8 cellular contexts compared by ENCODE assay signal in genomic region chr12:91811481-91812287, GRCh38.
A peak's percentile ranks its signal among the peaks of the same experiment; 100 is the strongest.
DNase-seq lines count a peak whose midpoint lies in the region; ATAC-seq and TF ChIP-seq lines count a peak whose summit lies in the region.

No MANE protein-coding gene starts in this region.

- H3K36me3 ChIP-seq in SJCRH30, result no peaks in the 10 kb centered on the region
- H3K36me3 ChIP-seq in parathyroid adenoma (ENCODE audit: control insufficient read depth, insufficient read depth, low read length), result no peaks in the 10 kb centered on the region
- no peaks in the 10 kb centered on the region for H3K36me3 ChIP-seq in transverse colon

- H3K4me3 ChIP-seq in AG10803 (ENCODE audit: low read length) (no peak overlapping the region), SJCRH30 (no peak overlapping the region), parathyroid adenoma (ENCODE audit: low read depth, low read length) (no peak overlapping the region), transverse colon (no peak overlapping the region)

- H3K4me1 ChIP-seq in SJCRH30 (no peaks in the 10 kb centered on the region), parathyroid adenoma (no peaks in the 10 kb centered on the region), transverse colon (no peaks in the 10 kb centered on the region)

- H3K9ac ChIP-seq in parathyroid adenoma, result no peak overlapping the region

- H3K27me3 ChIP-seq in SJCRH30, result no peaks in the 10 kb centered on the region
- H3K27me3 ChIP-seq in parathyroid adenoma (ENCODE audit: control insufficient read depth, insufficient read depth, low read length), result no peaks in the 10 kb centered on the region
- no peaks in the 10 kb centered on the region for H3K27me3 ChIP-seq in transverse colon

- in situ Hi-C loops in transverse colon (cut with MboI; ENCODE audit: low pct_ligation_motif_present in 1 of 4, low pct_unique_long_range_greater_than_20kb in 1 of 4, low sequenced_read_pairs in 3 of 4), result loop anchor here in 3 of 4 donors (5.0 to 25.0 kb wide), 5 partner anchors 323 to 761 kb away; partner anchors contain the start of gene BTG1 (in 1 of the 3)

- WGBS in transverse colon (ENCODE audit: low coverage in 1 of 2), 2 donors, result 47 to 57% methylated on average over 4 to 5 of the region's 5 CpGs

- H3K79me2 ChIP-seq in parathyroid adenoma, result no peaks in the 10 kb centered on the region

- H3K4me2 ChIP-seq in parathyroid adenoma (ENCODE audit: low read length), result no peak overlapping the region

- no peak for TF ChIP-seq EP300 in transverse colon (IDR thresholded peaks at IDR 0.05; ENCODE audit: low read depth)

- no peaks in the 10 kb centered on the region for H3K9me3 ChIP-seq in SJCRH30 (replicated peaks)
- H3K9me3 ChIP-seq in parathyroid adenoma (ENCODE audit: control insufficient read depth, low read length), result no peaks in the 10 kb centered on the region
- peaks cover 0 to 4% of the 10 kb centered on the region in 2 donors for H3K9me3 ChIP-seq in transverse colon

- H2AFZ ChIP-seq in parathyroid adenoma, result no peak overlapping the region

- ATAC-seq in GM18861 (IDR thresholded peaks at IDR 0.05; ENCODE audit: unreplicated experiment) (peak; percentile 87), HG03469 (IDR thresholded peaks at IDR 0.05; ENCODE audit: unreplicated experiment) (peak; percentile 69)

- peak; percentile 68 for DNase-seq in AG10803 (ENCODE audit: low read depth)
- peak; percentile 32 to 66 for DNase-seq in SJCRH30
- DNase-seq in activated naive CD4-positive, alpha-beta T cell treated with Interleukin-2 at 50 U/mL for 16 hours, result peak; percentile 77
- DNase-seq in globus pallidus (ENCODE audit: low spot score), result peak; percentile 59
- peak; percentile 79 for DNase-seq in transverse colon

- H3K27ac ChIP-seq in SJCRH30 (no peak overlapping the region), parathyroid adenoma (no peak overlapping the region), transverse colon (no peak overlapping the region)

- no peak for TF ChIP-seq POLR2A in transverse colon (IDR thresholded peaks at IDR 0.05)

- intact Hi-C loops in transverse colon (cut with DNase I; ENCODE audit: low total_unique reads), result loop anchor here (2.0 to 5.0 kb wide), 4 partner anchors 86 to 761 kb away; no protein-coding TSS in a partner anchor

- TF ChIP-seq CTCF in AG10803 (conservative IDR thresholded peaks at IDR 0.05; ENCODE audit: low read length) (peak; percentile 83), parathyroid adenoma (IDR thresholded peaks at IDR 0.05) (peak; percentile 90), transverse colon (IDR thresholded peaks at IDR 0.05) (peak; percentile 81 to 93 (median 85))
